In the genomic region with DNA sequence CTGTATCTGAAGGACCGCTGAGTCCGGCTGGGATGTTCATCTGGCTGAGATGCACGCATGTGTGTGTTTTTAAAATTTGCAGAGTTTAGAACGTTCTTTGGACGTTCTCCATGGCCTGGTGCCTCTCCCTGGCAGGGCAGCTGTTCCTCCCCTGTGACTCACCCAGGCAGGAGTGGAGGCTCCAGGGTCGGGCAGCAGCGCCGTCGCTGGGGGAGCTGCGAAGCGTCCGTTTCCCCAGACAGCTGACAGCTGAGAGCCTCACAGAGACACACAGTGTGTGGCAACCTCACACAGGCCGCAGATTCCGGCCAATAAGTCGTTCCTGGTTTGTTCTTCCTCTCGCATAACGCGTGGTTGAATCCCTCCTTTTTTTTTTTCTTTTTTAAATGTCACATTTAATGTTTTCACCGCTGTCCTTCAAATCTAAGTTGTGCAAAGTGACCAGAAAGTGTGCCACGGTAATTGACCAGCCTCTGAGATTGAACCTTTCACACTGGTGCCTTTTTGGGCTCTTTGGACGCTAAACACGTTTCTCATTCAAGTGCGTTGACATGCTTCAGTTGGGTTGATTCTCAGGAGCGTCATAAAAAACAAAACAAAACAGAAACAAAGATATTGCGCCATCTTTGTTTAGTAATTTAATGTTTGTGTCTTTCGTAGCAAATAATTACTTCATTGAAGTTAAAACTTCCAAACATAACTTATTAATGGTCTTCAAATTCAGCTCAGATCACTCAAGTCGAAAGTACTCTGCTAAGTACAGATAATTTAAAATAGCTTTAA, we compare ENCODE assay signal across 10 cellular contexts.
DNase-seq lines count a peak whose midpoint lies in the region; ATAC-seq, FAIRE-seq and TF ChIP-seq lines count a peak whose summit lies in the region.
"Had no signal": no experiment of that assay in that cellular context is flagged by ENCODE, and none has a peak within 500 bp of the region (broad histone marks: within the 10 kb centered on the region; RNA-seq: fewer than 3 reads in every experiment).

No MANE protein-coding gene starts in this region.

- peak; percentile 75 for DNase-seq in AG09319 (ENCODE audit: extremely low read depth, low read depth)
- DNase-seq in NCI-H510A treated with DMSO at 0.1 percent for 48 hours (lab: John Stamatoyannopoulos, UW): peak; percentile 21
- peak; percentile 76 to 96 for DNase-seq in fibroblast of lung (ENCODE audit: low read depth in 2 of 2)
- DNase-seq in kidney: no peak
- DNase-seq in foreskin melanocyte: no peak
- DNase-seq: DND-41 had no signal

- no peak overlapping the region for H3K9ac ChIP-seq in fibroblast of lung (ENCODE audit: insufficient read depth, low read length)
- no peak overlapping the region for H3K9ac ChIP-seq in kidney (ENCODE audit: low read length in 2 of 2)

- no peak for FAIRE-seq in kidney (lab: Jason Lieb, UNC)

- H3K27me3 ChIP-seq in fibroblast of lung (ENCODE audit: control insufficient read depth, insufficient read depth, low read length) (no peaks in the 10 kb centered on the region), neutrophil (no peaks in the 10 kb centered on the region)
- H3K27me3 ChIP-seq: thyroid gland had no signal

- H2AFZ ChIP-seq in fibroblast of lung (ENCODE audit: low read length): no peak overlapping the region

- H3K9me3 ChIP-seq in fibroblast of lung (ENCODE audit: control insufficient read depth, insufficient read depth, low read depth, low read length) (no peaks in the 10 kb centered on the region), neutrophil (no peaks in the 10 kb centered on the region), kidney (ENCODE audit: control insufficient read depth in 1 of 2, low read length in 2 of 2) (no peaks in the 10 kb centered on the region)
- H3K9me3 ChIP-seq: thyroid gland had no signal

- H3K79me2 ChIP-seq in fibroblast of lung (ENCODE audit: control insufficient read depth, insufficient read depth, low read length): no peaks in the 10 kb centered on the region

- no peaks in the 10 kb centered on the region for H3K36me3 ChIP-seq in fibroblast of lung (ENCODE audit: control insufficient read depth, insufficient read depth, low read length)
- H3K36me3 ChIP-seq in neutrophil: peaks cover 89% of the 10 kb centered on the region
- no peaks in the 10 kb centered on the region for H3K36me3 ChIP-seq in kidney (ENCODE audit: control insufficient read depth in 1 of 2, insufficient read depth in 2 of 2, low read length in 2 of 2)
- H3K36me3 ChIP-seq: thyroid gland had no signal

- TF ChIP-seq CTCF in AG09319 (IDR thresholded peaks at IDR 0.05; ENCODE audit: low read depth, low read length): peak; percentile 65
- peak; percentile 39 to 60 for TF ChIP-seq CTCF in fibroblast of lung (conservative IDR thresholded peaks at IDR 0.05 in 1 of 2, IDR thresholded peaks at IDR 0.05 in 1 of 2; ENCODE audit: low read depth in 1 of 2, low read length in 2 of 2)
- TF ChIP-seq CTCF in neutrophil (IDR thresholded peaks at IDR 0.05): no peak
- no peak for TF ChIP-seq CTCF in kidney (IDR thresholded peaks at IDR 0.05; ENCODE audit: borderline replicate concordance, extremely low read depth, insufficient read depth)

- no peak overlapping the region for H3K27ac ChIP-seq in fibroblast of lung (ENCODE audit: insufficient read depth, low read length)
- peak overlapping the region; percentile 52 for H3K27ac ChIP-seq in neutrophil
- H3K27ac ChIP-seq in kidney (ENCODE audit: low read depth in 2 of 2, low read length in 2 of 2): no peak overlapping the region
- H3K27ac ChIP-seq: thyroid gland had no signal

- intact Hi-C loops in kidney (cut with DNase I): no loop called here

- ATAC-seq in HG02870 (IDR thresholded peaks at IDR 0.05; ENCODE audit: unreplicated experiment) (no peak), HG03159 (IDR thresholded peaks at IDR 0.05; ENCODE audit: unreplicated experiment) (no peak)

- H4K20me1 ChIP-seq in fibroblast of lung (ENCODE audit: control insufficient read depth, extremely low read depth, insufficient read depth, low read length): no peaks in the 10 kb centered on the region

- no peak overlapping the region for H3K4me2 ChIP-seq in fibroblast of lung (ENCODE audit: extremely low read depth, insufficient read depth, low read length)

- H3K4me3 ChIP-seq in fibroblast of lung (replicated peaks in 1 of 4; ENCODE audit: control extremely low read depth in 1 of 4, insufficient read depth in 1 of 4, low read depth in 3 of 4, low read length in 4 of 4) (peak overlapping the region in 2 of 4 experiments; percentile 4 to 10), neutrophil (ENCODE audit: low read depth in 1 of 2, low read length in 1 of 2) (no peak overlapping the region), kidney (ENCODE audit: low read length in 2 of 2) (no peak overlapping the region)
- H3K4me3 ChIP-seq: thyroid gland had no signal

- H3K4me1 ChIP-seq in fibroblast of lung (ENCODE audit: control insufficient read depth, extremely low read depth, insufficient read depth, low read length): no peaks in the 10 kb centered on the region
- no peaks in the 10 kb centered on the region for H3K4me1 ChIP-seq in neutrophil (ENCODE audit: control insufficient read depth in 1 of 2, insufficient read depth in 1 of 2, low read depth in 1 of 2, low read length in 1 of 2)
- no peaks in the 10 kb centered on the region for H3K4me1 ChIP-seq in kidney (ENCODE audit: control insufficient read depth in 1 of 2, insufficient read depth in 1 of 2, low read depth in 1 of 2, low read length in 2 of 2)
- H3K4me1 ChIP-seq: thyroid gland had no signal

Comparison
In these comparisons a context has a peak if more than half of its experiments do, and no peak if none do; other contexts are left out.
1. DNase-seq: peak in AG09319 (single experiment), NCI-H510A treated with DMSO at 0.1 percent for 48 hours (single experiment) and fibroblast of lung (2 of 2); none in kidney (single experiment) and foreskin melanocyte (single experiment).
2. CTCF ChIP-seq: peak in AG09319 (single experiment) and fibroblast of lung (2 of 2); none in neutrophil (single experiment) and kidney (single experiment).